ENCODE assay signal across 14 cellular contexts in genomic region chr7:28291559-28291958, GRCh38.
"Had no signal": no experiment of that assay in that cellular context is flagged by ENCODE, and none has a peak within 500 bp of the region (broad histone marks: within the 10 kb centered on the region; RNA-seq: fewer than 3 reads in every experiment).

No MANE protein-coding gene starts in this region.

- H3K79me2 ChIP-seq: hepatocyte had no signal

- DNase-seq: activated CD4-positive, alpha-beta T cell treated with anti-CD3 and anti-CD28 coated beads for 4 hours; activated naive CD4-positive, alpha-beta T cell treated with anti-CD3 and anti-CD28 coated beads, Interleukin-2, amount 10 ng/mL, durations not matched to agents 7 days and 5 days; brain microvascular endothelial cell; erythroblast; islet precursor cell; left lung; retina; stimulated activated CD4-positive, alpha-beta T cell treated with anti-CD3 and anti-CD28 coated beads, Interleukin-15, amount 100 ng/mL, for 24 hours; stimulated activated CD4-positive, alpha-beta T cell treated with anti-CD3 and anti-CD28 coated beads, Interleukin-4, amount 100 ng/mL, for 4 hours; T-cell had no signal

- H3K27ac ChIP-seq: brain microvascular endothelial cell, hepatocyte, left lung, VCaP had no signal

- H2AFZ ChIP-seq: hepatocyte had no signal

- H3K27ac Mint-ChIP-seq: activated naive CD4-positive, alpha-beta T cell treated with anti-CD3 and anti-CD28 coated beads, Interleukin-2, amount 10 ng/mL, durations not matched to agents 7 days and 5 days; activated T-helper 17 cell treated with anti-CD3 and anti-CD28 coated beads, Interleukin-2, amount 50 U/mL, for 72 hours; T-cell had no signal

- H3K27me3 ChIP-seq: brain microvascular endothelial cell, hepatocyte, left lung had no signal

- H3K9me3 ChIP-seq: left lung had no signal

- H3K36me3 ChIP-seq: brain microvascular endothelial cell, left lung had no signal

- H3K36me3 Mint-ChIP-seq: activated naive CD4-positive, alpha-beta T cell treated with anti-CD3 and anti-CD28 coated beads, Interleukin-2, amount 10 ng/mL, durations not matched to agents 7 days and 5 days; T-cell had no signal

- H3K4me3 ChIP-seq: hepatocyte, left lung had no signal

- H3K4me3 Mint-ChIP-seq: activated naive CD4-positive, alpha-beta T cell treated with anti-CD3 and anti-CD28 coated beads, Interleukin-2, amount 10 ng/mL, durations not matched to agents 7 days and 5 days; dendritic cell treated with granulocyte-macrophage colony-stimulating factor and Interleukin-4, amounts not matched to agents 40 ng/mL and 50 ng/mL, for 4 days; T-cell had no signal

- H3K4me1 ChIP-seq: left lung had no signal

- H3K4me2 ChIP-seq: hepatocyte had no signal

- H3K9me3 Mint-ChIP-seq: activated naive CD4-positive, alpha-beta T cell treated with anti-CD3 and anti-CD28 coated beads, Interleukin-2, amount 10 ng/mL, durations not matched to agents 7 days and 5 days; activated T-helper 17 cell treated with anti-CD3 and anti-CD28 coated beads, Interleukin-2, amount 50 U/mL, for 72 hours; dendritic cell treated with granulocyte-macrophage colony-stimulating factor and Interleukin-4, amounts not matched to agents 40 ng/mL and 50 ng/mL, for 4 days; T-cell had no signal

- ATAC-seq: activated T-helper 17 cell treated with anti-CD3 and anti-CD28 coated beads, Interleukin-2, amount 50 U/mL, for 72 hours; left lung; T-cell had no signal
